Comparison of ENCODE assay signal across 23 cellular contexts in the genomic region with DNA sequence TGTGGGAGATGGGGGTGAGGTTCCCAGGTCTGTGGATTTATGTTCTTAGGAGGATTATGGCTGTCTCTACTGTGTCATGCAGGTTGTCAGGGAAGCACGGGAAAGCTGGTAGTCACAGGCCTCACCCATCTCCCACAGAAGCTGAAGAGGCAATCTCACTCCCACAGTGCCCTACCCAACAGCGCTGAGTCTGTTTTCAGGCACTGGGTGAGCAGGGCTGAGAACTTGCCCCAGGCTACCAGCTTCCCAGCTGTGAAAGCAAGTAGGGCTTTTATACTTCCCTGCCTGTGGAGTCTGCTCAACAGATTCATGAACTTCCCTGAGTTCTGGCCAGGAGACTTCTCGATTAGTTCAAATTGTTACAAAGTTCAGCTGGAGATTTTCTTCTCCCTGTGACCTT.
"Had no signal": no experiment of that assay in that cellular context is flagged by ENCODE, and none has a peak within 500 bp of the region (broad histone marks: within the 10 kb centered on the region; RNA-seq: fewer than 3 reads in every experiment).

No MANE protein-coding gene starts in this region.

- H3K27ac ChIP-seq: adrenal gland, body of pancreas, coronary artery, ovary, right lobe of liver, uterus had no signal

- H3K4me1 Mint-ChIP-seq: activated B cell treated with CpG ODN at 0.5 μM for 24 hours; activated CD8-positive, alpha-beta memory T cell treated with anti-CD3 and anti-CD28 coated beads, Interleukin-2, amount 10 ng/mL, durations not matched to agents 7 days and 5 days; activated naive CD8-positive, alpha-beta T cell treated with anti-CD3 and anti-CD28 coated beads for 36 hours; mesothelial cell of epicardium had no signal

- H3K36me3 ChIP-seq: adrenal gland, ovary, right lobe of liver, uterus had no signal

- H3K9me3 Mint-ChIP-seq: activated CD8-positive, alpha-beta T cell treated with anti-CD3 and anti-CD28 coated beads for 36 hours; activated naive CD8-positive, alpha-beta T cell treated with anti-CD3 and anti-CD28 coated beads for 36 hours had no signal

- H3K4me1 ChIP-seq: adrenal gland, body of pancreas, right lobe of liver, uterus had no signal

- DNase-seq: activated B cell treated with CpG ODN at 0.5 μM for 24 hours; activated CD4-positive, alpha-beta T cell treated with anti-CD3 and anti-CD28 coated beads, Interleukin-2, amount 50 U/mL, for 1 hour; activated CD8-positive, alpha-beta memory T cell treated with anti-CD3 and anti-CD28 coated beads, Interleukin-2, amount 10 ng/mL, durations not matched to agents 7 days and 5 days; activated CD8-positive, alpha-beta T cell treated with anti-CD3 and anti-CD28 coated beads for 36 hours; activated effector memory CD4-positive, alpha-beta T cell treated with anti-CD3 and anti-CD28 coated beads, Interleukin-2, amount 50 U/mL, for 16 hours; activated naive CD4-positive, alpha-beta T cell treated with anti-CD3 and anti-CD28 coated beads for 36 hours; activated naive CD8-positive, alpha-beta T cell treated with anti-CD3 and anti-CD28 coated beads for 36 hours; adrenal gland; aorta; body of pancreas; effector memory CD8-positive, alpha-beta T cell; left colon; naive thymus-derived CD4-positive, alpha-beta T cell; ovary; right lobe of liver; stimulated activated CD4-positive, alpha-beta T cell treated with anti-CD3 and anti-CD28 coated beads, Interleukin-2, amount 100 ng/mL, for 48 hours; T-helper 2 cell; uterus had no signal

- H3K27ac Mint-ChIP-seq: activated B cell treated with CpG ODN at 0.5 μM for 24 hours; activated CD8-positive, alpha-beta memory T cell treated with anti-CD3 and anti-CD28 coated beads, Interleukin-2, amount 10 ng/mL, durations not matched to agents 7 days and 5 days; activated CD8-positive, alpha-beta T cell treated with anti-CD3 and anti-CD28 coated beads for 36 hours; activated naive CD4-positive, alpha-beta T cell treated with anti-CD3 and anti-CD28 coated beads for 36 hours; activated naive CD8-positive, alpha-beta T cell treated with anti-CD3 and anti-CD28 coated beads for 36 hours; effector memory CD8-positive, alpha-beta T cell; mesothelial cell of epicardium; naive thymus-derived CD4-positive, alpha-beta T cell; progenitor cell of endocrine pancreas; stimulated activated naive CD8-positive, alpha-beta T cell treated with anti-CD3 and anti-CD28 coated beads, Interleukin-15, Interleukin-2, amounts not matched to agents 100 ng/mL and 50 ng/mL, for 24 hours; type B pancreatic cell had no signal

- H3K4me3 Mint-ChIP-seq: activated B cell treated with CpG ODN at 0.5 μM for 24 hours; activated CD8-positive, alpha-beta memory T cell treated with anti-CD3 and anti-CD28 coated beads, Interleukin-2, amount 10 ng/mL, durations not matched to agents 7 days and 5 days; activated CD8-positive, alpha-beta T cell treated with anti-CD3 and anti-CD28 coated beads for 36 hours; activated naive CD4-positive, alpha-beta T cell treated with anti-CD3 and anti-CD28 coated beads for 36 hours; activated naive CD8-positive, alpha-beta T cell treated with anti-CD3 and anti-CD28 coated beads for 36 hours; effector memory CD8-positive, alpha-beta T cell; mesothelial cell of epicardium; naive thymus-derived CD4-positive, alpha-beta T cell; stimulated activated naive CD8-positive, alpha-beta T cell treated with anti-CD3 and anti-CD28 coated beads, Interleukin-15, Interleukin-2, amounts not matched to agents 100 ng/mL and 50 ng/mL, for 24 hours; type B pancreatic cell had no signal

- H3K4me3 ChIP-seq: adrenal gland, body of pancreas, coronary artery, ovary, right lobe of liver, uterus had no signal

- H3K27me3 ChIP-seq: adrenal gland, body of pancreas, ovary, right lobe of liver, uterus had no signal

- H3K27me3 Mint-ChIP-seq: activated B cell treated with CpG ODN at 0.5 μM for 24 hours, progenitor cell of endocrine pancreas had no signal

- ATAC-seq: activated CD8-positive, alpha-beta memory T cell treated with anti-CD3 and anti-CD28 coated beads, Interleukin-2, amount 10 ng/mL, durations not matched to agents 7 days and 5 days; activated CD8-positive, alpha-beta T cell treated with anti-CD3 and anti-CD28 coated beads for 36 hours; body of pancreas; effector memory CD8-positive, alpha-beta T cell; left colon; naive thymus-derived CD4-positive, alpha-beta T cell; right lobe of liver had no signal

- H3K9me3 ChIP-seq: adrenal gland, body of pancreas, ovary, right lobe of liver, uterus had no signal

- H3K36me3 Mint-ChIP-seq: activated CD8-positive, alpha-beta memory T cell treated with anti-CD3 and anti-CD28 coated beads, Interleukin-2, amount 10 ng/mL, durations not matched to agents 7 days and 5 days; activated naive CD8-positive, alpha-beta T cell treated with anti-CD3 and anti-CD28 coated beads for 36 hours; mesothelial cell of epicardium; naive thymus-derived CD4-positive, alpha-beta T cell; type B pancreatic cell had no signal
